ENCODE assay signal across 8 cellular contexts in the genomic region with DNA sequence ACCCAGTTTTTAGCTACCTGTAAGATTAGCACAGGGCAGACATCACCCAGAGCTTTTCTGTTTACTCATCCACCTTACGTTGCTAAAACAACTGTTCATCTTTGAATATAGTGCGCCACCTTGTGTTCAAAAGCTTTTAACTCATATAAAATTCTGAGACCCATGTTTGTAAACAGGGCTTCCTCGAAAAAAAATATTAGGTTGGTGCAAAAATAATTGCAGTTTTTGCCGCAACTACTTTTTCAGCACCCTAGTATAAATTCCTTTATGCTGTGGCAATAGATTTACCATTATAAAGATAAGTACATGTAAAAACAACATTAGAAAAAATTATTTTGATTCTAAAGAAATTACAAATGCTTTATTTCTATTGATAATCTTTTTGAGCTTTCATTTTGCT.
DNase-seq lines count a peak whose midpoint lies in the region; ATAC-seq and TF ChIP-seq lines count a peak whose summit lies in the region.

No MANE protein-coding gene starts in this region.

- DNase-seq in Ammon's horn (ENCODE audit: low spot score) (peak; percentile 81), NCI-H1092 (lab: John Stamatoyannopoulos, UW) (peak; percentile 82), SK-MEL-5 (ENCODE audit: low read depth, low spot score) (peak; percentile 87), endothelial cell (ENCODE audit: low spot score) (peak; percentile 52), middle frontal gyrus (ENCODE audit: extremely low spot score, low spot score) (peak; percentile 66), T-helper 9 cell (no peak)

- no peaks in the 10 kb centered on the region for H3K4me1 Mint-ChIP-seq in endothelial cell (ENCODE audit: unreplicated experiment)

- no peaks in the 10 kb centered on the region for H3K36me3 Mint-ChIP-seq in endothelial cell (ENCODE audit: low read depth, unreplicated experiment)

- H3K9me3 Mint-ChIP-seq in endothelial cell (ENCODE audit: unreplicated experiment), result no peaks in the 10 kb centered on the region

- TF ChIP-seq CTCF in GM12873 (IDR thresholded peaks at IDR 0.05; ENCODE audit: insufficient read depth, low read depth, low read length, missing control alignments) (peak; percentile 43), endothelial cell (IDR thresholded peaks at IDR 0.05; ENCODE audit: unreplicated experiment) (peak; percentile 84)

- H3K27ac Mint-ChIP-seq in endothelial cell (ENCODE audit: unreplicated experiment), result no peak overlapping the region

- peak; percentile 83 for ATAC-seq in HG02642 (IDR thresholded peaks at IDR 0.05; ENCODE audit: poor library complexity, unreplicated experiment)

- in situ Hi-C loops in SK-MEL-5 (cut with HindIII; ENCODE audit: low pct_unique_long_range_greater_than_20kb, low sequenced_read_pairs), result no loop called here

- H3K27me3 Mint-ChIP-seq in endothelial cell (ENCODE audit: unreplicated experiment), result no peaks in the 10 kb centered on the region

- no peak overlapping the region for H3K4me3 Mint-ChIP-seq in endothelial cell (ENCODE audit: unreplicated experiment)
